ENCODE assay signal across 27 cellular contexts in genomic region chr3:121786485-121786884, GRCh38. TPM values are rescaled to one million over a fixed set of nuclear protein-coding genes. Genes with fewer than 3 reads are reported as not detected.
DNase-seq lines count a peak whose midpoint lies in the region; ATAC-seq and TF ChIP-seq lines count a peak whose summit lies in the region.
"Had no signal": no experiment of that assay in that cellular context is flagged by ENCODE, and none has a peak within 500 bp of the region (broad histone marks: within the 10 kb centered on the region; RNA-seq: fewer than 3 reads in every experiment).

No MANE protein-coding gene starts in this region.

- no peak overlapping the region for H3K4ac ChIP-seq in IMR-90 (ENCODE audit: low read depth, low read length)

- H3K56ac ChIP-seq in IMR-90 (ENCODE audit: extremely low read depth, insufficient read depth, low read length): no peak overlapping the region

- dilution Hi-C loops in IMR-90 (cut with HindIII; ENCODE audit: low sequenced_read_pairs, unreplicated experiment): no loop called here

- no peak overlapping the region for H2AFZ ChIP-seq in IMR-90 (replicated peaks; ENCODE audit: low read length, poor library complexity)
- H2AFZ ChIP-seq: parathyroid adenoma had no signal

- H3K9me3 ChIP-seq in IMR-90 (ENCODE audit: control insufficient read depth, insufficient read depth, low read length): no peaks in the 10 kb centered on the region
- H3K9me3 ChIP-seq in upper lobe of right lung: no peaks in the 10 kb centered on the region
- H3K9me3 ChIP-seq: sigmoid colon, vagina had no signal

- no peak overlapping the region for H2BK15ac ChIP-seq in IMR-90 (ENCODE audit: low read depth, low read length)

- peaks cover 2% of the 10 kb centered on the region; the same call in 1 of the 2 replicates for H3K36me3 ChIP-seq in IMR-90 (ENCODE audit: control insufficient read depth, insufficient read depth, low read length)
- peaks cover 68% of the 10 kb centered on the region for H3K36me3 ChIP-seq in upper lobe of right lung

- H3K4me1 ChIP-seq in IMR-90 (ENCODE audit: control insufficient read depth, insufficient read depth, low read length) (no peaks in the 10 kb centered on the region), foreskin keratinocyte (no peaks in the 10 kb centered on the region), upper lobe of right lung (no peaks in the 10 kb centered on the region)
- H3K4me1 ChIP-seq: parathyroid adenoma, sigmoid colon, vagina had no signal

- H3K9ac ChIP-seq in IMR-90 (ENCODE audit: low read depth, low read length): no peak overlapping the region
- H3K9ac ChIP-seq: parathyroid adenoma had no signal

- no peak overlapping the region for H4K5ac ChIP-seq in IMR-90 (ENCODE audit: low read depth, low read length)

- H2AK5ac ChIP-seq in IMR-90 (ENCODE audit: low read depth, low read length): no peak overlapping the region

- CTCF ChIA-PET in IMR-90 (lab: Yijun Ruan, JAX): interaction anchor here (1.5 kb wide), 1 partner anchor 27 kb away, joined by 3 read pairs; no protein-coding TSS in a partner anchor

- H2AK9ac ChIP-seq in IMR-90 (replicated peaks; ENCODE audit: low read depth, low read length, poor library complexity): no peak overlapping the region

- intact Hi-C loops in IMR-90 (cut with micrococcal nuclease) (no loop called here), upper lobe of right lung (cut with DNase I) (no loop called here)

- TF ChIP-seq RAD21 in IMR-90 (IDR thresholded peaks at IDR 0.05; ENCODE audit: low read length): no peak

- H3K4me2 ChIP-seq in IMR-90 (ENCODE audit: low read depth, low read length): no peak overlapping the region

- H4K91ac ChIP-seq in IMR-90 (ENCODE audit: insufficient read depth, low read depth, low read length): no peak overlapping the region

- H3K18ac ChIP-seq in IMR-90 (ENCODE audit: low read depth, low read length): no peak overlapping the region

- no peak overlapping the region for H2BK5ac ChIP-seq in IMR-90 (ENCODE audit: low read depth, low read length, poor library complexity, severe bottlenecking)

- WGBS in IMR-90 (ENCODE audit: extremely low coverage in 2 of 2, insufficient read length in 1 of 2), 2 experiments: no CpG with 5 or more reads among the region's 2 CpGs

- no peak overlapping the region for H2BK120ac ChIP-seq in IMR-90 (ENCODE audit: low read depth, low read length)

- peak; percentile 43 for DNase-seq in AG20443 (ENCODE audit: low spot score)
- peak; percentile 73 for DNase-seq in IMR-90
- DNase-seq in dermis blood vessel endothelial cell: peak; percentile 38
- peak; percentile 39 for DNase-seq in iris pigment epithelial cell (ENCODE audit: low read depth)
- DNase-seq in NCI-H345 (lab: John Stamatoyannopoulos, UW): no peak
- no peak for DNase-seq in foreskin keratinocyte
- DNase-seq in upper lobe of right lung: no peak
- DNase-seq: activated CD4-positive, CD25-positive, alpha-beta regulatory T cell treated with anti-CD3 and anti-CD28 coated beads, Interleukin-2, amount 50 U/mL, for 72 hours; activated naive CD4-positive, alpha-beta T cell treated with anti-CD3 and anti-CD28 coated beads for 36 hours; activated T-cell treated with anti-CD3 and anti-CD28 coated beads, Interleukin-2, amount 50 U/mL, for 1 hour; CD4-positive, alpha-beta T cell; cerebellar nuclear complex; DMS153; effector CD4-positive, alpha-beta T cell; glutamatergic neuron; H9; midbrain; NCI-H1694; NCI-H2171; NCI-H748 treated with DMSO at 0.1 percent for 48 hours; SHP77 treated with DMSO at 0.1 percent for 48 hours; sigmoid colon had no signal

- no peak overlapping the region for H3K23ac ChIP-seq in IMR-90 (ENCODE audit: low read depth, low read length)

- H4K8ac ChIP-seq in IMR-90 (ENCODE audit: low read depth in 2 of 2, low read length in 2 of 2): no peak overlapping the region

- in situ Hi-C loops in IMR-90 (cut with MboI; ENCODE audit: low sequenced_read_pairs): no loop called here

- H2BK20ac ChIP-seq in IMR-90 (ENCODE audit: low read depth, low read length): no peak overlapping the region

- H3K27ac ChIP-seq in IMR-90 (ENCODE audit: insufficient read depth, low read length): no peak overlapping the region
- no peak overlapping the region for H3K27ac ChIP-seq in foreskin keratinocyte
- no peak overlapping the region for H3K27ac ChIP-seq in upper lobe of right lung
- H3K27ac ChIP-seq: parathyroid adenoma, sigmoid colon, vagina had no signal

- no peak for TF ChIP-seq POLR2A in IMR-90 (IDR thresholded peaks at IDR 0.05; ENCODE audit: low read depth, low read length)

- H3K4me3 ChIP-seq in IMR-90 (ENCODE audit: insufficient read depth, low read depth, low read length) (no peak overlapping the region), upper lobe of right lung (no peak overlapping the region)
- H3K4me3 ChIP-seq: K562, sigmoid colon, vagina had no signal

- no peak for TF ChIP-seq CTCF in IMR-90 (conservative IDR thresholded peaks at IDR 0.05; ENCODE audit: low read depth, low read length)
- TF ChIP-seq CTCF in foreskin keratinocyte (conservative IDR thresholded peaks at IDR 0.05): no peak
- no peak for TF ChIP-seq CTCF in upper lobe of right lung (IDR thresholded peaks at IDR 0.05)

- H4K20me1 ChIP-seq in IMR-90 (ENCODE audit: insufficient read depth, low read length): no peaks in the 10 kb centered on the region

- no peaks in the 10 kb centered on the region for H3K9me1 ChIP-seq in IMR-90 (ENCODE audit: insufficient read depth, low read length)

- no peaks in the 10 kb centered on the region for H3K79me1 ChIP-seq in IMR-90 (ENCODE audit: low read depth in 1 of 2, low read length in 2 of 2)

- ATAC-seq in IMR-90 (ENCODE audit: low read depth) (peak; percentile 82), GM21576 (IDR thresholded peaks at IDR 0.05; ENCODE audit: unreplicated experiment) (no peak), foreskin keratinocyte (no peak), upper lobe of right lung (no peak)
- ATAC-seq: K562; natural killer cell treated with Interleukin-12 subunit alpha and Interleukin-12 subunit beta and Interleukin-15 and Interleukin-18, amount 100 ng/mL, for 72 hours had no signal

- H3K27me3 ChIP-seq in IMR-90 (ENCODE audit: control insufficient read depth, insufficient read depth, low read length) (no peaks in the 10 kb centered on the region), foreskin keratinocyte (no peaks in the 10 kb centered on the region), upper lobe of right lung (no peaks in the 10 kb centered on the region)
- H3K27me3 ChIP-seq: sigmoid colon, vagina had no signal

- POLR2A ChIA-PET in IMR-90 (lab: Charles Lee; ENCODE audit: unreplicated experiment): no interaction called here

- no peak overlapping the region for H3K14ac ChIP-seq in IMR-90 (replicated peaks; ENCODE audit: low read depth, low read length)

- BruUV-seq in IMR-90 (replicated peaks; lab: Mats Ljungman, UMichigan): no TSS peak

TF ChIP-seq in IMR-90, 13 proteins besides CTCF, POLR2A, EP300 and RAD21:
- TF ChIP-seq CEBPB (IDR thresholded peaks at IDR 0.05; ENCODE audit: low read depth, low read length) (no peak), NFE2L2 (IDR thresholded peaks at IDR 0.05; ENCODE audit: low read depth, low read length) (no peak), RFX5 (IDR thresholded peaks at IDR 0.05; ENCODE audit: low read depth, low read length) (no peak), MXI1 (IDR thresholded peaks at IDR 0.05; ENCODE audit: borderline replicate concordance, low read depth, low read length) (no peak), SMC3 (IDR thresholded peaks at IDR 0.05; ENCODE audit: low read depth, low read length) (no peak)

RNA-seq across cellular contexts. Expression of gene GOLGB1, which starts 36.9 kb away (rescaled TPM):
- total RNA-seq in IMR-90 (2012; rRNA removed) (30.3 and 56.1 TPM in 2 replicates), dermis blood vessel endothelial cell (48.3 and 60.1 TPM in 2 replicates), foreskin keratinocyte (31.0 and 32.4 TPM in 2 replicates), upper lobe of right lung (57.0 TPM)
- polyA plus RNA-seq in IMR-90 (2012; rRNA removed) (9.1 and 13.3 TPM in 2 replicates), foreskin keratinocyte (9.9 and 10.3 TPM in 2 replicates)
- 2.5 and 5.7 TPM in 2 replicates for polyA plus RNA-seq in IMR-90 (2012; cell fraction: cytosol; rRNA removed)
- polyA plus RNA-seq in IMR-90 (2012; cell fraction: nucleus; rRNA removed; ENCODE audit: low replicate concordance): 12.7 and 48.1 TPM in 2 replicates

RNA-seq across cellular contexts. Expression of gene IQCB1, which starts 48.4 kb away (rescaled TPM):
- total RNA-seq in IMR-90 (2012; rRNA removed) (18.3 and 26.4 TPM in 2 replicates), dermis blood vessel endothelial cell (10.6 and 15.5 TPM in 2 replicates), foreskin keratinocyte (15.3 and 15.4 TPM in 2 replicates), upper lobe of right lung (14.5 TPM)
- polyA plus RNA-seq in IMR-90 (2012; rRNA removed) (9.7 and 13.5 TPM in 2 replicates), foreskin keratinocyte (8.3 and 8.9 TPM in 2 replicates)
- polyA plus RNA-seq in IMR-90 (2012; cell fraction: cytosol; rRNA removed): 1.5 and 2.4 TPM in 2 replicates
- polyA plus RNA-seq in IMR-90 (2012; cell fraction: nucleus; rRNA removed; ENCODE audit: low replicate concordance): 5.2 and 49.2 TPM in 2 replicates

RNA-seq across cellular contexts. Expression of gene EAF2, which starts 48.5 kb away (rescaled TPM):
- total RNA-seq in IMR-90 (2012; rRNA removed) (2.2 and 2.3 TPM in 2 replicates), dermis blood vessel endothelial cell (0.93 and 1.5 TPM in 2 replicates), foreskin keratinocyte (2.5 and 3.7 TPM in 2 replicates), upper lobe of right lung (4.8 TPM)
- polyA plus RNA-seq in IMR-90 (2012; rRNA removed) (2.2 and 2.3 TPM in 2 replicates), foreskin keratinocyte (2.7 and 3.9 TPM in 2 replicates)
- polyA plus RNA-seq in IMR-90 (2012; cell fraction: cytosol; rRNA removed): 0.34 and 0.81 TPM in 2 replicates
- polyA plus RNA-seq in IMR-90 (2012; cell fraction: nucleus; rRNA removed; ENCODE audit: low replicate concordance): 0.10 and 1.1 TPM in 2 replicates

Comparison
In these comparisons a context has a peak if more than half of its experiments do, and no peak if none do; other contexts are left out.
1. DNase-seq: peak in AG20443 (single experiment), IMR-90 (single experiment), dermis blood vessel endothelial cell (single experiment) and iris pigment epithelial cell (single experiment); none in NCI-H345 (single experiment), foreskin keratinocyte (0 of 2) and upper lobe of right lung (single experiment).